Comparison of ENCODE assay signal across 16 cellular contexts in the genomic region with DNA sequence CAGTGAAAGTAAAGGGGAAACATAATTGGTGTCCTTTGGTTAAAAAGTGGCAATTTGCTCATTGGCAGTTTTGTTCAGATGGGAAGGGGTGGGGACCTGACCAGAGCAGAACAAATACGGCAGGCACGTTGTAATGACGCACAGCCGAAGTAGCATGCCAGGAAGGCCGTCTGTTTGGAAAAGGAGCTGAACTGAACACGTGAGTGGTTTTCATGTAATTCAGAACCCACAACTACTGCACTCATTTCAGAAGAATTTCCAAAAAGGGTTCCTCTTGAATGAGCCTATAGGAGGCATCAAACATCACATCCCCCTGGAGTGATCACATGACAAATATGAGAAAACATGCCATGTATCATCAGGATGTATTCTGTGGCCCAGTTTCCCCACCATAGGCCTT. TPM values are rescaled to one million over a fixed set of nuclear protein-coding genes. Genes with fewer than 3 reads are reported as not detected.
DNase-seq lines count a peak whose midpoint lies in the region; ATAC-seq, FAIRE-seq and TF ChIP-seq lines count a peak whose summit lies in the region.
"Had no signal": no experiment of that assay in that cellular context is flagged by ENCODE, and none has a peak within 500 bp of the region (broad histone marks: within the 10 kb centered on the region; RNA-seq: fewer than 3 reads in every experiment).

No MANE protein-coding gene starts in this region.

- H3K4me3 Mint-ChIP-seq in activated T-cell treated with anti-CD3 and anti-CD28 coated beads, Interleukin-2, amount 50 U/mL, for 72 hours = no peak overlapping the region
- H3K4me3 Mint-ChIP-seq: activated B cell treated with CpG ODN at 0.5 μM for 24 hours, endodermal cell had no signal

- peaks cover under 1 to 2% of the 10 kb centered on the region in 2 donors for H3K9me3 Mint-ChIP-seq in activated T-cell treated with anti-CD3 and anti-CD28 coated beads, Interleukin-2, amount 50 U/mL, for 72 hours
- H3K9me3 Mint-ChIP-seq: activated B cell treated with CpG ODN at 0.5 μM for 24 hours, endodermal cell had no signal

- H2AFZ ChIP-seq in SK-N-SH (ENCODE audit: low read depth) = no peak overlapping the region
- H2AFZ ChIP-seq in K562 (ENCODE audit: low read depth, low read length) = no peak overlapping the region

- H3K4me1 ChIP-seq in SK-N-SH (ENCODE audit: control insufficient read depth in 1 of 2, insufficient read depth in 2 of 2, low read depth in 1 of 2, low read length in 1 of 2) (peaks cover 0 to 2% of the 10 kb centered on the region in 2 experiments; a peak in 2 of 4 replicates), K562 (replicated peaks in 1 of 2; ENCODE audit: control insufficient read depth in 2 of 2, insufficient read depth in 2 of 2, low read length in 2 of 2) (no peaks in the 10 kb centered on the region), lower lobe of right lung (peaks cover 13% of the 10 kb centered on the region), transverse colon (no peaks in the 10 kb centered on the region)

- 89% methylated on average over 6 of the region's 6 CpGs for WGBS in SK-N-SH (ENCODE audit: low lambda C conversion rate)
- WGBS in K562 (ENCODE audit: insufficient coverage, low coverage, missing lambda C conversion rate) = 0% methylated on average over 6 of the region's 6 CpGs
- 49 to 79% methylated on average over 6 of the region's 6 CpGs for WGBS in transverse colon (ENCODE audit: low coverage in 1 of 2), 2 donors

- ATAC-seq in SK-N-SH treated with all-trans-retinoic acid at 6 μM for 48 hours (no peak; the same call in 2 of the 3 replicates), K562 (no peak), lower lobe of right lung (peak; percentile 42 to 81)
- ATAC-seq in activated T-cell treated with anti-CD3 and anti-CD28 coated beads, Interleukin-2, amount 50 U/mL, for 72 hours (replicated peaks in 1 of 2) = no peak

- POLR2A ChIA-PET in SK-N-SH (lab: Yijun Ruan, JAX) = interaction anchor here (0.5 kb wide), 1 partner anchor 36 kb away, joined by 3 read pairs; no protein-coding TSS in a partner anchor
- POLR2A ChIA-PET in K562 (lab: Yijun Ruan, JAX) = interaction anchor here (0.7 kb wide), 1 partner anchor 756 kb away, joined by 3 read pairs; no protein-coding TSS in a partner anchor

- H3F3A ChIP-seq in SK-N-SH (replicated peaks; ENCODE audit: insufficient read depth) = peaks cover 9% of the 10 kb centered on the region

- H3K27me3 Mint-ChIP-seq in activated T-cell treated with anti-CD3 and anti-CD28 coated beads, Interleukin-2, amount 50 U/mL, for 72 hours (ENCODE audit: low read depth) = peaks cover 16% of the 10 kb centered on the region
- H3K27me3 Mint-ChIP-seq: activated B cell treated with CpG ODN at 0.5 μM for 24 hours had no signal

- no peaks in the 10 kb centered on the region for H3K36me3 Mint-ChIP-seq in activated T-cell treated with anti-CD3 and anti-CD28 coated beads, Interleukin-2, amount 50 U/mL, for 72 hours (ENCODE audit: insufficient read depth in 2 of 2)

- no peak for TF ChIP-seq CTCF in SK-N-SH (IDR thresholded peaks at IDR 0.05)
- no peak for TF ChIP-seq CTCF in K562 (IDR thresholded peaks at IDR 0.05 in 2 of 3, conservative IDR thresholded peaks at IDR 0.05 in 1 of 3; ENCODE audit: insufficient read depth in 2 of 3, low read depth in 1 of 3, low read length in 3 of 3)
- TF ChIP-seq CTCF in lower lobe of right lung (IDR thresholded peaks at IDR 0.05) = no peak
- TF ChIP-seq CTCF in transverse colon (IDR thresholded peaks at IDR 0.05) = no peak

- H3K27ac ChIP-seq in SK-N-SH (ENCODE audit: low read depth in 2 of 2, low read length in 1 of 2) (peak overlapping the region in 1 of 2 experiments; percentile 58; a peak in 2 of 4 replicates), K562 (ENCODE audit: extremely low read depth, low read depth, low read length) (no peak overlapping the region), lower lobe of right lung (peak overlapping the region; percentile 46), transverse colon (peak overlapping the region in 3 of 4 donors; percentile 10 to 27 (median 21))
- H3K27ac ChIP-seq: adrenal gland, SJSA1 had no signal

- CTCF ChIA-PET in SK-N-SH (lab: Yijun Ruan, JAX) = interaction anchor here (0.8 to 1.4 kb wide), 3 partner anchors 10 to 17 kb away, joined by 3 to 4 read pairs (median 3); no protein-coding TSS in a partner anchor
- CTCF ChIA-PET in K562 (lab: Yijun Ruan, JAX; ENCODE audit: low intra/inter-chr PET ratio) = no interaction called here

- H3K9ac ChIP-seq in SK-N-SH = no peak overlapping the region
- no peak overlapping the region for H3K9ac ChIP-seq in K562 (ENCODE audit: insufficient read depth in 1 of 2, low read depth in 2 of 2, low read length in 2 of 2)

- in situ Hi-C loops in K562 (cut with MboI) = no loop called here
- in situ Hi-C loops in transverse colon (cut with MboI; ENCODE audit: low pct_ligation_motif_present in 1 of 4, low pct_unique_long_range_greater_than_20kb in 1 of 4, low sequenced_read_pairs in 3 of 4) = no loop called here

- TF ChIP-seq EP300 in SK-N-SH (IDR thresholded peaks at IDR 0.05; ENCODE audit: borderline replicate concordance in 1 of 2, low read depth in 1 of 2, low read length in 1 of 2) = no peak
- TF ChIP-seq EP300 in K562 (IDR thresholded peaks at IDR 0.05; ENCODE audit: low read length) = no peak
- no peak for TF ChIP-seq EP300 in transverse colon (IDR thresholded peaks at IDR 0.05; ENCODE audit: low read depth)

- H3K79me2 ChIP-seq in SK-N-SH (ENCODE audit: insufficient read depth) = no peaks in the 10 kb centered on the region
- H3K79me2 ChIP-seq in K562 (ENCODE audit: control insufficient read depth, insufficient read depth, low read length) = no peaks in the 10 kb centered on the region

- H3K9me1 ChIP-seq in K562 (ENCODE audit: control insufficient read depth, insufficient read depth, low read length) = no peaks in the 10 kb centered on the region

- intact Hi-C loops in K562 (cut with micrococcal nuclease) = no loop called here
- intact Hi-C loops in lower lobe of right lung (cut with DNase I) = no loop called here
- intact Hi-C loops in transverse colon (cut with DNase I; ENCODE audit: low total_unique reads) = no loop called here

- no peak for FAIRE-seq in K562 (lab: Jason Lieb, UNC)
- FAIRE-seq: GM18507 had no signal

- no peaks in the 10 kb centered on the region for H3K4me1 Mint-ChIP-seq in activated T-cell treated with anti-CD3 and anti-CD28 coated beads, Interleukin-2, amount 50 U/mL, for 72 hours (ENCODE audit: low read depth)
- H3K4me1 Mint-ChIP-seq: activated B cell treated with CpG ODN at 0.5 μM for 24 hours had no signal

- H3K4me3 ChIP-seq in SK-N-SH (ENCODE audit: low read depth in 2 of 2, low read length in 1 of 2) (no peak overlapping the region), K562 (no peak overlapping the region), lower lobe of right lung (no peak overlapping the region), transverse colon (no peak overlapping the region)
- H3K4me3 ChIP-seq: adrenal gland, SJSA1 had no signal

- no peak overlapping the region for H3K4me2 ChIP-seq in SK-N-SH
- H3K4me2 ChIP-seq in K562 (ENCODE audit: insufficient read depth, low read length) = no peak overlapping the region

- H3K9me3 ChIP-seq in SK-N-SH = no peaks in the 10 kb centered on the region
- H3K9me3 ChIP-seq in K562 (replicated peaks; ENCODE audit: control insufficient read depth, insufficient read depth, low read depth, low read length) = no peaks in the 10 kb centered on the region
- no peaks in the 10 kb centered on the region for H3K9me3 ChIP-seq in lower lobe of right lung
- H3K9me3 ChIP-seq in transverse colon = no peaks in the 10 kb centered on the region
- H3K9me3 ChIP-seq: adrenal gland, SJSA1 had no signal

- DNase-seq in SK-N-SH (no peak), K562 (ENCODE audit: extremely low read depth in 1 of 4, low spot score in 3 of 4) (no peak), lower lobe of right lung (no peak), transverse colon (no peak), NCI-H1436 treated with DMSO at 0.1 percent for 48 hours (lab: John Stamatoyannopoulos, UW) (no peak), NCI-H2227 treated with DMSO at 0.1 percent for 48 hours (lab: John Stamatoyannopoulos, UW) (no peak)
- no peak for DNase-seq in activated T-cell treated with anti-CD3 and anti-CD28 coated beads, Interleukin-2, amount 50 U/mL, for 72 hours
- DNase-seq: 8988T, activated B cell treated with CpG ODN at 0.5 μM for 24 hours, adrenal gland, DND-41, endodermal cell, retina had no signal

- H3K9me2 ChIP-seq in SK-N-SH = no peaks in the 10 kb centered on the region

- no peak overlapping the region for H3K27ac Mint-ChIP-seq in activated T-cell treated with anti-CD3 and anti-CD28 coated beads, Interleukin-2, amount 50 U/mL, for 72 hours
- H3K27ac Mint-ChIP-seq: activated B cell treated with CpG ODN at 0.5 μM for 24 hours, endodermal cell had no signal

- BruUV-seq in K562 (replicated peaks; lab: Mats Ljungman, UMichigan) = no TSS peak

- TF ChIP-seq RAD21 in SK-N-SH (IDR thresholded peaks at IDR 0.05; ENCODE audit: low read length) (no peak), K562 (CRISPR knock-in tag; conservative IDR thresholded peaks at IDR 0.05 in 1 of 2, IDR thresholded peaks at IDR 0.05 in 1 of 2) (no peak)

- H3K27me3 ChIP-seq in SK-N-SH (ENCODE audit: insufficient read depth) (no peaks in the 10 kb centered on the region), K562 (ENCODE audit: control insufficient read depth in 2 of 2, insufficient read depth in 2 of 2, low read length in 2 of 2) (no peaks in the 10 kb centered on the region), lower lobe of right lung (ENCODE audit: low read depth) (no peaks in the 10 kb centered on the region), transverse colon (no peaks in the 10 kb centered on the region)
- H3K27me3 ChIP-seq: adrenal gland, SJSA1 had no signal

- H3K36me3 ChIP-seq in SK-N-SH (replicated peaks in 1 of 2; ENCODE audit: control insufficient read depth in 1 of 2, insufficient read depth in 2 of 2, low read length in 1 of 2) (no peaks in the 10 kb centered on the region), K562 (ENCODE audit: control insufficient read depth, insufficient read depth, low read length) (no peaks in the 10 kb centered on the region), lower lobe of right lung (no peaks in the 10 kb centered on the region), transverse colon (no peaks in the 10 kb centered on the region)
- H3K36me3 ChIP-seq: adrenal gland, SJSA1 had no signal

- no peak for TF ChIP-seq POLR2A in K562 (conservative IDR thresholded peaks at IDR 0.05)
- TF ChIP-seq POLR2A in transverse colon (IDR thresholded peaks at IDR 0.05) = no peak

- H4K20me1 ChIP-seq in SK-N-SH (ENCODE audit: insufficient read depth) = no peaks in the 10 kb centered on the region
- no peaks in the 10 kb centered on the region for H4K20me1 ChIP-seq in K562 (replicated peaks; ENCODE audit: control insufficient read depth, insufficient read depth, low read length)

RNA-seq across cellular contexts. Expression of a gene that starts 42.9 kb away (rescaled TPM):
- 23.6 and 26.5 TPM in 2 replicates for polyA plus RNA-seq in SK-N-SH (2012; rRNA removed)
- 19.2 and 20.3 TPM in 2 replicates for polyA plus RNA-seq in SK-N-SH (2012; cell fraction: cytosol; rRNA removed)
- polyA plus RNA-seq in SK-N-SH (2012; cell fraction: nucleus; rRNA removed) = 34.5 and 40.1 TPM in 2 replicates
- not detected in 2 replicates for total RNA-seq in K562 (2011; cell fraction: chromatin; rRNA removed; ENCODE audit: low replicate concordance)
- total RNA-seq in K562 (2011; cell fraction: nucleolus; rRNA removed) = not detected in 2 replicates
- not detected in 2 replicates for total RNA-seq in K562 (2011; cell fraction: nucleoplasm; rRNA removed)
- total RNA-seq in K562 (2014; rRNA removed) = not detected in 2 replicates
- total RNA-seq in K562 (2014; rRNA removed; fragmentation: Illumina TruSeq; extraction: Trizol) = not detected in 2 replicates
- not detected in 2 replicates for total RNA-seq in K562 (2015; rRNA removed; fragmentation: Illumina TruSeq; extraction: Trizol)
- total RNA-seq in K562 (2021) = not detected in 2 replicates
- polyA plus RNA-seq in K562 (2011; rRNA removed) = not detected in 2 replicates
- not detected in 2 replicates for polyA plus RNA-seq in K562 (2011; cell fraction: cytosol; rRNA removed)
- not detected in 2 replicates for polyA plus RNA-seq in K562 (2011; cell fraction: nucleus; rRNA removed)
- polyA plus RNA-seq in K562 (2012) = 0.01 and 0.15 TPM in 2 replicates
- not detected in 2 replicates for polyA plus RNA-seq in K562 (2014; fragmentation: Illumina TruSeq; extraction: Trizol)
- not detected for polyA plus RNA-seq in K562 (2014; fragmentation: Nextera tagmentation; extraction: Ambion mirVana)
- polyA plus RNA-seq in K562 (2014; rRNA removed) = 0.60 TPM in 1 of 2 replicates, not detected in the other
- polyA minus RNA-seq in K562 (2011; rRNA and poly(A)+ RNA removed) = not detected in 2 replicates
- polyA minus RNA-seq in K562 (2011; cell fraction: cytosol; rRNA and poly(A)+ RNA removed) = not detected in 2 replicates
- polyA minus RNA-seq in K562 (2011; cell fraction: nucleus; rRNA and poly(A)+ RNA removed) = not detected in 2 replicates
- total RNA-seq in lower lobe of right lung = 93.6 TPM
- 10 to 100 TPM in 2 of 4 donors, 1 to 10 TPM in 2; 6.7 to 26.6 (median 9.6) TPM for total RNA-seq in transverse colon
- 1 to 10 TPM; 2.2 to 2.9 TPM for total RNA-seq in activated T-cell treated with anti-CD3 and anti-CD28 coated beads, Interleukin-2, amount 50 U/mL, for 72 hours

Comparison
In these comparisons a context has a peak if more than half of its experiments do, and no peak if none do; other contexts are left out.
1. ATAC-seq: peak in lower lobe of right lung (2 of 2); none in SK-N-SH treated with all-trans-retinoic acid at 6 μM for 48 hours (single experiment), K562 (single experiment) and activated T-cell treated with anti-CD3 and anti-CD28 coated beads, Interleukin-2, amount 50 U/mL, for 72 hours (0 of 2).